In the genomic region with DNA sequence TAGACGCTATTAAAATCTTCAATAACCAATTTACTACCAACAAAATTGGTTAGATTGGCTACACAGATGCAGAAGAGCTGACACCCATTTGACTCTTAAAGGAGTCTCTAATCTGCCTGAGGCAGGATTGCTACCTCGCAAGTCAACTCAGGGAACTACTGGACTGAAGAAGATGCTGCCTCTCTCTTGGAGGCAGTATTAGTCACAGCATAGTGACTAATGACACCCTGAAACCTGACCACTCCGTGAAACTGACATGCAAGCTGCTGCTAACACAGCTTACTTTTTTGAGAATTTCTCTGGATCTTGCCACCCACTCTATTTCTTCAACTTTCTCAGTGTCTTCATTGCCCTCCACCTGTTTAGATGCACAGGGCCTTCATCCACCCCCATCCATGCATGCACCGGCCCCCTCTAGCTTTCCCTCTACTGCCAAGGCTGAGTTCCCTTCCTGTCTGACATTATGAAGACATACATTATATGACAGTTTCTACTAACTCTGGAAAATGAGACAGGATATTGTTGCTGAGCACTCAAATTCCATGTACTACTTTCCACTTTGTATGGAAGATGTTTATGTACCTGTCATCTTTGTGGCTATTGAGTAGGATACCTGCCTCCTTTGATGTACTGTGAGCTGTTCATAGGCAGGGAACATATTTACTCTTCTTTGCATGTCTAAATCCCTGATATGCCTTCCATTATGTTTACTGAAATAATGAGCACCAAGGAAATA, we compare ENCODE assay signal across 13 cellular contexts.
DNase-seq lines count a peak whose midpoint lies in the region; ATAC-seq, FAIRE-seq and TF ChIP-seq lines count a peak whose summit lies in the region.
"Had no signal": no experiment of that assay in that cellular context is flagged by ENCODE, and none has a peak within 500 bp of the region (broad histone marks: within the 10 kb centered on the region; RNA-seq: fewer than 3 reads in every experiment).

No MANE protein-coding gene starts in this region.

- H3K4me3 ChIP-seq in prostate gland (no peak overlapping the region), Caco-2 (ENCODE audit: low read depth, low read length) (no peak overlapping the region)
- H3K4me3 ChIP-seq: body of pancreas, Peyer's patch had no signal

- peak; percentile 38 for FAIRE-seq in GM12892 (lab: Jason Lieb, UNC)

- no peaks in the 10 kb centered on the region for H3K9me3 Mint-ChIP-seq in Caco-2 (ENCODE audit: unreplicated experiment)

- no peak overlapping the region for H3K27ac ChIP-seq in prostate gland
- H3K27ac ChIP-seq: body of pancreas, C4-2B, Peyer's patch had no signal

- H3K27me3 ChIP-seq in prostate gland (replicated peaks; ENCODE audit: insufficient read depth) (no peaks in the 10 kb centered on the region), Caco-2 (replicated peaks; ENCODE audit: control insufficient read depth, insufficient read depth, low read length) (no peaks in the 10 kb centered on the region)
- H3K27me3 ChIP-seq: body of pancreas, Peyer's patch had no signal

- POLR2A ChIA-PET in Caco-2 (lab: Charles Lee): no interaction called here

- TF ChIP-seq CTCF in prostate gland (IDR thresholded peaks at IDR 0.05): no peak
- TF ChIP-seq CTCF in Caco-2 (IDR thresholded peaks at IDR 0.05; ENCODE audit: insufficient read depth in 1 of 2, low read depth in 1 of 2, low read length in 1 of 2, severe bottlenecking in 1 of 2, unreplicated experiment in 1 of 2): no peak

- H3K4me1 Mint-ChIP-seq in Caco-2 (ENCODE audit: low read depth, unreplicated experiment): no peaks in the 10 kb centered on the region

- no peak for DNase-seq in GM12892 (ENCODE audit: insufficient read length)
- peak; percentile 74 for DNase-seq in iris pigment epithelial cell (ENCODE audit: low read depth)
- DNase-seq in prostate gland (ENCODE audit: low spot score): no peak
- DNase-seq in NCI-H345 treated with DMSO at 0.1 percent for 48 hours (lab: John Stamatoyannopoulos, UW; ENCODE audit: unreplicated experiment): no peak
- DNase-seq in central memory CD4-positive, alpha-beta T cell: no peak
- no peak for DNase-seq in Caco-2
- DNase-seq: body of pancreas, left cardiac atrium, NCI-H187, Peyer's patch had no signal

- H3K27me3 Mint-ChIP-seq in Caco-2 (ENCODE audit: insufficient read depth, unreplicated experiment): peaks cover 6% of the 10 kb centered on the region

- no peaks in the 10 kb centered on the region for H3K36me3 ChIP-seq in prostate gland
- H3K36me3 ChIP-seq in Caco-2 (ENCODE audit: control insufficient read depth, insufficient read depth, low read length): no peaks in the 10 kb centered on the region
- H3K36me3 ChIP-seq: Peyer's patch had no signal

- WGBS in prostate gland: 72% methylated on average over 4 of the region's 4 CpGs

- H3K36me3 Mint-ChIP-seq in Caco-2 (ENCODE audit: insufficient read depth, unreplicated experiment): no peaks in the 10 kb centered on the region

- H3K9me3 ChIP-seq in prostate gland (no peaks in the 10 kb centered on the region), Caco-2 (no peaks in the 10 kb centered on the region; the same call in 1 of the 2 replicates)
- H3K9me3 ChIP-seq: body of pancreas, Peyer's patch had no signal

- no peak overlapping the region for H3K27ac Mint-ChIP-seq in Caco-2 (ENCODE audit: unreplicated experiment)

- no TSS peak for BruUV-seq in Caco-2 (replicated peaks; lab: Mats Ljungman, UMichigan)

- no peak overlapping the region for H3K4me3 Mint-ChIP-seq in Caco-2 (ENCODE audit: unreplicated experiment)

- CTCF ChIA-PET in Caco-2 (lab: Charles Lee): no interaction called here

- no peaks in the 10 kb centered on the region for H3K4me1 ChIP-seq in prostate gland (replicated peaks)
- no peaks in the 10 kb centered on the region for H3K4me1 ChIP-seq in Caco-2
- H3K4me1 ChIP-seq: body of pancreas, Peyer's patch had no signal

- peak; percentile 63 for ATAC-seq in HG02870 (IDR thresholded peaks at IDR 0.05; ENCODE audit: unreplicated experiment)
- peak; percentile 86 for ATAC-seq in SK-N-SH treated with all-trans-retinoic acid at 6 μM for 48 hours
- ATAC-seq: body of pancreas, left cardiac atrium had no signal

- TF ChIP-seq POLR2A in GM12892 (IDR thresholded peaks at IDR 0.05; ENCODE audit: low read depth, low read length) (no peak), prostate gland (IDR thresholded peaks at IDR 0.05) (no peak)

- intact Hi-C loops in prostate gland (cut with DNase I): no loop called here
- intact Hi-C loops in Caco-2 (cut with micrococcal nuclease; ENCODE audit: unreplicated experiment): no loop called here

TF ChIP-seq in SK-N-SH treated with all-trans-retinoic acid at 6 μM for 48 hours, 23 proteins besides CTCF, POLR2A, EP300 and RAD21:
- TF ChIP-seq, protein P1, sequence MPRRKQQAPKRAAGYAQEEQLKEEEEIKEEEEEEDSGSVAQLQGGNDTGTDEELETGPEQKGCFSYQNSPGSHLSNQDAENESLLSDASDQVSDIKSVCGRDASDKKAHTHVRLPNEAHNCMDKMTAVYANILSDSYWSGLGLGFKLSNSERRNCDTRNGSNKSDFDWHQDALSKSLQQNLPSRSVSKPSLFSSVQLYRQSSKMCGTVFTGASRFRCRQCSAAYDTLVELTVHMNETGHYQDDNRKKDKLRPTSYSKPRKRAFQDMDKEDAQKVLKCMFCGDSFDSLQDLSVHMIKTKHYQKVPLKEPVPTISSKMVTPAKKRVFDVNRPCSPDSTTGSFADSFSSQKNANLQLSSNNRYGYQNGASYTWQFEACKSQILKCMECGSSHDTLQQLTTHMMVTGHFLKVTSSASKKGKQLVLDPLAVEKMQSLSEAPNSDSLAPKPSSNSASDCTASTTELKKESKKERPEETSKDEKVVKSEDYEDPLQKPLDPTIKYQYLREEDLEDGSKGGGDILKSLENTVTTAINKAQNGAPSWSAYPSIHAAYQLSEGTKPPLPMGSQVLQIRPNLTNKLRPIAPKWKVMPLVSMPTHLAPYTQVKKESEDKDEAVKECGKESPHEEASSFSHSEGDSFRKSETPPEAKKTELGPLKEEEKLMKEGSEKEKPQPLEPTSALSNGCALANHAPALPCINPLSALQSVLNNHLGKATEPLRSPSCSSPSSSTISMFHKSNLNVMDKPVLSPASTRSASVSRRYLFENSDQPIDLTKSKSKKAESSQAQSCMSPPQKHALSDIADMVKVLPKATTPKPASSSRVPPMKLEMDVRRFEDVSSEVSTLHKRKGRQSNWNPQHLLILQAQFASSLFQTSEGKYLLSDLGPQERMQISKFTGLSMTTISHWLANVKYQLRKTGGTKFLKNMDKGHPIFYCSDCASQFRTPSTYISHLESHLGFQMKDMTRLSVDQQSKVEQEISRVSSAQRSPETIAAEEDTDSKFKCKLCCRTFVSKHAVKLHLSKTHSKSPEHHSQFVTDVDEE (CRISPR knock-in tag; IDR thresholded peaks at IDR 0.05): no peak
- TF ChIP-seq CSDC2 (CRISPR knock-in tag; IDR thresholded peaks at IDR 0.05) (no peak), GLIS3 (CRISPR knock-in tag; IDR thresholded peaks at IDR 0.05) (no peak)
